Comparison of ENCODE assay signal across 25 cellular contexts in genomic region chr20:51840865-51841264, GRCh38. TPM values are rescaled to one million over a fixed set of nuclear protein-coding genes. Genes with fewer than 3 reads are reported as not detected.
"Had no signal": no experiment of that assay in that cellular context is flagged by ENCODE, and none has a peak within 500 bp of the region (broad histone marks: within the 10 kb centered on the region; RNA-seq: fewer than 3 reads in every experiment).

No MANE protein-coding gene starts in this region.

- H3K9me3 Mint-ChIP-seq: IgD-negative memory B cell had no signal

- H3K36me3 Mint-ChIP-seq: IgD-negative memory B cell had no signal

- H3K4me3 Mint-ChIP-seq: IgD-negative memory B cell had no signal

- H3K27ac ChIP-seq: KMS-11, RWPE1 had no signal

- H3K9ac ChIP-seq: KMS-11, SK-N-SH had no signal

- FAIRE-seq: K562 had no signal

- H3K27ac Mint-ChIP-seq: IgD-negative memory B cell had no signal

- ATAC-seq: K562, Panc1, PC-3 had no signal

- H3K4me2 ChIP-seq: KMS-11, SK-N-SH had no signal

- H3K4me1 Mint-ChIP-seq: IgD-negative memory B cell had no signal

- H3K4me3 ChIP-seq: K562 had no signal

- DNase-seq: Kasumi-1; MM.1S; MV-4-11; NCI-H1048; NCI-H1105; NCI-H1417; NCI-H1436 treated with DMSO at 0.1 percent for 48 hours; NCI-H1694; NCI-H187 treated with DMSO at 0.1 percent for 48 hours; NCI-H2029 treated with DMSO at 0.1 percent for 48 hours; NCI-H2171 treated with DMSO at 0.1 percent for 48 hours; NCI-H345; NCI-H446 treated with DMSO at 0.1 percent for 48 hours; NCI-H510A treated with DMSO at 0.1 percent for 48 hours; NCI-H526; NK-92 treated with Interleukin-12 subunit alpha and Interleukin-12 subunit beta, amount 100 ng/mL, for 24 hours; PC-3; SHP77; SK-N-SH had no signal

- H3K9me3 ChIP-seq: SK-N-SH had no signal

RNA-seq across cellular contexts. Expression of gene SALL4, which starts 38.5 kb away (rescaled TPM):
- total RNA-seq: HT1080 had no signal
- polyA plus RNA-seq: IgD-negative memory B cell had no signal
